ENCODE assay signal across 8 cellular contexts in genomic region chr11:67239795-67240574, GRCh38. TPM values are rescaled to one million over a fixed set of nuclear protein-coding genes. Genes with fewer than 3 reads are reported as not detected.
DNase-seq lines count a peak whose midpoint lies in the region; ATAC-seq and TF ChIP-seq lines count a peak whose summit lies in the region.

No MANE protein-coding gene starts in this region.

- H3K9me3 ChIP-seq in left lung, result no peaks in the 10 kb centered on the region

- intact Hi-C loops in dendritic cell treated with granulocyte-macrophage colony-stimulating factor and Interleukin-4, amounts not matched to agents 40 ng/mL and 50 ng/mL, for 4 days (cut with micrococcal nuclease), result no loop called here
- intact Hi-C loops in left lung (cut with DNase I), result no loop called here

- H3K27ac Mint-ChIP-seq in dendritic cell treated with granulocyte-macrophage colony-stimulating factor and Interleukin-4, amounts not matched to agents 40 ng/mL and 50 ng/mL, for 4 days, result peak overlapping the region; percentile 100

- peak overlapping the region; percentile 94 for H3K27ac ChIP-seq in C4-2B
- peak overlapping the region; percentile 93 for H3K27ac ChIP-seq in left lung

- H3K4me1 ChIP-seq in left lung, result peaks cover 27 to 66% of the 10 kb centered on the region in 2 donors

- peaks cover 60% of the 10 kb centered on the region for H3K4me1 Mint-ChIP-seq in dendritic cell treated with granulocyte-macrophage colony-stimulating factor and Interleukin-4, amounts not matched to agents 40 ng/mL and 50 ng/mL, for 4 days (ENCODE audit: low read depth)

- peaks cover 65% of the 10 kb centered on the region for H3K36me3 Mint-ChIP-seq in dendritic cell treated with granulocyte-macrophage colony-stimulating factor and Interleukin-4, amounts not matched to agents 40 ng/mL and 50 ng/mL, for 4 days (ENCODE audit: low read depth)

- DNase-seq in NCI-H748 (lab: John Stamatoyannopoulos, UW; ENCODE audit: unreplicated experiment), result peak; percentile 98
- DNase-seq in activated CD4-positive, alpha-beta T cell treated with anti-CD3 and anti-CD28 coated beads, Interleukin-2, amount 50 U/mL, for 24 hours (ENCODE audit: low read depth in 1 of 2, low spot score in 1 of 2), result peak; percentile 79 to 95
- peak; percentile 97 to 99 for DNase-seq in left lung
- DNase-seq in stimulated activated CD4-positive, alpha-beta T cell treated with anti-CD3 and anti-CD28 coated beads, Interleukin-2, amount 100 ng/mL, for 4 hours (ENCODE audit: low read depth), result peak; percentile 96

- peak overlapping the region; percentile 87 for H3K4me3 Mint-ChIP-seq in dendritic cell treated with granulocyte-macrophage colony-stimulating factor and Interleukin-4, amounts not matched to agents 40 ng/mL and 50 ng/mL, for 4 days

- H3K9me3 Mint-ChIP-seq in dendritic cell treated with granulocyte-macrophage colony-stimulating factor and Interleukin-4, amounts not matched to agents 40 ng/mL and 50 ng/mL, for 4 days, result no peaks in the 10 kb centered on the region

- TF ChIP-seq CTCF in C4-2B (conservative IDR thresholded peaks at IDR 0.05) (no peak; the same call in 1 of the 2 replicates), left lung (IDR thresholded peaks at IDR 0.05) (peak in 1 of 2 donors; percentile 27)

- no peaks in the 10 kb centered on the region for H3K27me3 ChIP-seq in left lung

- no peaks in the 10 kb centered on the region for H3K27me3 Mint-ChIP-seq in dendritic cell treated with granulocyte-macrophage colony-stimulating factor and Interleukin-4, amounts not matched to agents 40 ng/mL and 50 ng/mL, for 4 days

- ATAC-seq in GM19372 (IDR thresholded peaks at IDR 0.05; ENCODE audit: low read depth, unreplicated experiment) (peak; percentile 93), HG03521 (IDR thresholded peaks at IDR 0.05; ENCODE audit: unreplicated experiment) (peak; percentile 86), left lung (peak; percentile 96)

- peaks cover 0 to 32% of the 10 kb centered on the region in 2 donors for H3K36me3 ChIP-seq in left lung

- H3K4me3 ChIP-seq in left lung, result peak overlapping the region; percentile 59 to 62

RNA-seq across cellular contexts. Expression of gene GRK2, which starts 26.3 kb away (rescaled TPM):
- total RNA-seq in left lung, result 100 to 1,000 TPM in 1 of 2 donors, 10 to 100 TPM in 1; 55.2 to 118 TPM

RNA-seq across cellular contexts. Expression of gene ANKRD13D, which starts 49.1 kb away (rescaled TPM):
- 10 to 100 TPM; 48.0 to 81.2 TPM for total RNA-seq in left lung

Comparison
In these comparisons a context has a peak if more than half of its experiments do, and no peak if none do; other contexts are left out.
1. Peak in every context shown above with its lines: DNase-seq, ATAC-seq, H3K4me3 ChIP-seq and H3K27ac ChIP-seq.